1 cellular context compared by ENCODE assay signal in the genomic region with DNA sequence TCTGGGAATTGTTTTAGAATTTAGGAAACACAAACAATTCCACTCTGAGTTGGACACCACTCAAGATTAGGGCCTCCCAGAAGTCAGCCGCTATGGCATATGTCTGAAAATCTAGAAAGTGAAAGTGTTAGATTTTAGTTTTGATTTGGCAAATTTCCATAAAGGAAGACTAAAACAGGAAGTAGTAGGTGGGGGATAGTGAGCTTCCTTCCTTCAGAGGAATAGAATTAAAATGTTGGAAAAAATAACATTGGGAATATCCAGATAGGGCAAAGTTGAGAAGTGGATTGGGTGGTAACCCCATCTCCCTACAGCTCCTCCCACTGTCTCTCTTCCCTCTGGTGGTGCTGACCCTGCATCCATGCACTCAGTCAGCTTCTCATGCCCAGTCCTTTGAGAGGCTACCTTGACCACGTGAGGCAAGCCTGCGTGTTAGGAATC.
TF ChIP-seq lines count a peak whose summit lies in the region.

No MANE protein-coding gene starts in this region.

TF ChIP-seq in HepG2, 621 proteins besides CTCF, POLR2A, EP300 and RAD21:
- TF ChIP-seq, protein P1, sequence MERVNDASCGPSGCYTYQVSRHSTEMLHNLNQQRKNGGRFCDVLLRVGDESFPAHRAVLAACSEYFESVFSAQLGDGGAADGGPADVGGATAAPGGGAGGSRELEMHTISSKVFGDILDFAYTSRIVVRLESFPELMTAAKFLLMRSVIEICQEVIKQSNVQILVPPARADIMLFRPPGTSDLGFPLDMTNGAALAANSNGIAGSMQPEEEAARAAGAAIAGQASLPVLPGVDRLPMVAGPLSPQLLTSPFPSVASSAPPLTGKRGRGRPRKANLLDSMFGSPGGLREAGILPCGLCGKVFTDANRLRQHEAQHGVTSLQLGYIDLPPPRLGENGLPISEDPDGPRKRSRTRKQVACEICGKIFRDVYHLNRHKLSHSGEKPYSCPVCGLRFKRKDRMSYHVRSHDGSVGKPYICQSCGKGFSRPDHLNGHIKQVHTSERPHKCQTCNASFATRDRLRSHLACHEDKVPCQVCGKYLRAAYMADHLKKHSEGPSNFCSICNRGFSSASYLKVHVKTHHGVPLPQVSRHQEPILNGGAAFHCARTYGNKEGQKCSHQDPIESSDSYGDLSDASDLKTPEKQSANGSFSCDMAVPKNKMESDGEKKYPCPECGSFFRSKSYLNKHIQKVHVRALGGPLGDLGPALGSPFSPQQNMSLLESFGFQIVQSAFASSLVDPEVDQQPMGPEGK (CRISPR knock-in tag; IDR thresholded peaks at IDR 0.05): no peak
- TF ChIP-seq, protein P2, sequence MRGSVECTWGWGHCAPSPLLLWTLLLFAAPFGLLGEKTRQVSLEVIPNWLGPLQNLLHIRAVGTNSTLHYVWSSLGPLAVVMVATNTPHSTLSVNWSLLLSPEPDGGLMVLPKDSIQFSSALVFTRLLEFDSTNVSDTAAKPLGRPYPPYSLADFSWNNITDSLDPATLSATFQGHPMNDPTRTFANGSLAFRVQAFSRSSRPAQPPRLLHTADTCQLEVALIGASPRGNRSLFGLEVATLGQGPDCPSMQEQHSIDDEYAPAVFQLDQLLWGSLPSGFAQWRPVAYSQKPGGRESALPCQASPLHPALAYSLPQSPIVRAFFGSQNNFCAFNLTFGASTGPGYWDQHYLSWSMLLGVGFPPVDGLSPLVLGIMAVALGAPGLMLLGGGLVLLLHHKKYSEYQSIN (CRISPR knock-in tag; IDR thresholded peaks at IDR 0.05; ENCODE audit: borderline replicate concordance): no peak
- TF ChIP-seq ZNF451 (CRISPR knock-in tag; IDR thresholded peaks at IDR 0.05) (no peak), ZNF766 (CRISPR knock-in tag; IDR thresholded peaks at IDR 0.05; ENCODE audit: borderline replicate concordance) (no peak), SMARCE1 (IDR thresholded peaks at IDR 0.05; ENCODE audit: borderline replicate concordance) (no peak), PAF1 (CRISPR knock-in tag; IDR thresholded peaks at IDR 0.05) (no peak), BCL6 (CRISPR knock-in tag; IDR thresholded peaks at IDR 0.05) (no peak), ZNF678 (CRISPR knock-in tag; IDR thresholded peaks at IDR 0.05) (no peak), MXD4 (CRISPR knock-in tag; IDR thresholded peaks at IDR 0.05) (no peak), ZNF3 (CRISPR knock-in tag; IDR thresholded peaks at IDR 0.05) (no peak), HMGA1 (CRISPR knock-in tag; conservative IDR thresholded peaks at IDR 0.05) (no peak), NFKB2 (CRISPR knock-in tag; IDR thresholded peaks at IDR 0.05; ENCODE audit: borderline replicate concordance) (no peak), FOXK1 (CRISPR knock-in tag; IDR thresholded peaks at IDR 0.05; ENCODE audit: borderline replicate concordance, low read depth) (no peak)
- TF ChIP-seq, protein P3, sequence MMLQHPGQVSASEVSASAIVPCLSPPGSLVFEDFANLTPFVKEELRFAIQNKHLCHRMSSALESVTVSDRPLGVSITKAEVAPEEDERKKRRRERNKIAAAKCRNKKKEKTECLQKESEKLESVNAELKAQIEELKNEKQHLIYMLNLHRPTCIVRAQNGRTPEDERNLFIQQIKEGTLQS (CRISPR knock-in tag; IDR thresholded peaks at IDR 0.05): no peak
- TF ChIP-seq, protein P4, sequence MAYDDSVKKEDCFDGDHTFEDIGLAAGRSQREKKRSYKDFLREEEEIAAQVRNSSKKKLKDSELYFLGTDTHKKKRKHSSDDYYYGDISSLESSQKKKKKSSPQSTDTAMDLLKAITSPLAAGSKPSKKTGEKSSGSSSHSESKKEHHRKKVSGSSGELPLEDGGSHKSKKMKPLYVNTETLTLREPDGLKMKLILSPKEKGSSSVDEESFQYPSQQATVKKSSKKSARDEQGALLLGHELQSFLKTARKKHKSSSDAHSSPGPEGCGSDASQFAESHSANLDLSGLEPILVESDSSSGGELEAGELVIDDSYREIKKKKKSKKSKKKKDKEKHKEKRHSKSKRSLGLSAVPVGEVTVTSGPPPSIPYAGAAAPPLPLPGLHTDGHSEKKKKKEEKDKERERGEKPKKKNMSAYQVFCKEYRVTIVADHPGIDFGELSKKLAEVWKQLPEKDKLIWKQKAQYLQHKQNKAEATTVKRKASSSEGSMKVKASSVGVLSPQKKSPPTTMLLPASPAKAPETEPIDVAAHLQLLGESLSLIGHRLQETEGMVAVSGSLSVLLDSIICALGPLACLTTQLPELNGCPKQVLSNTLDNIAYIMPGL (CRISPR knock-in tag; IDR thresholded peaks at IDR 0.05; ENCODE audit: borderline replicate concordance in 1 of 2, low read depth in 1 of 2): no peak
- TF ChIP-seq, protein P5, sequence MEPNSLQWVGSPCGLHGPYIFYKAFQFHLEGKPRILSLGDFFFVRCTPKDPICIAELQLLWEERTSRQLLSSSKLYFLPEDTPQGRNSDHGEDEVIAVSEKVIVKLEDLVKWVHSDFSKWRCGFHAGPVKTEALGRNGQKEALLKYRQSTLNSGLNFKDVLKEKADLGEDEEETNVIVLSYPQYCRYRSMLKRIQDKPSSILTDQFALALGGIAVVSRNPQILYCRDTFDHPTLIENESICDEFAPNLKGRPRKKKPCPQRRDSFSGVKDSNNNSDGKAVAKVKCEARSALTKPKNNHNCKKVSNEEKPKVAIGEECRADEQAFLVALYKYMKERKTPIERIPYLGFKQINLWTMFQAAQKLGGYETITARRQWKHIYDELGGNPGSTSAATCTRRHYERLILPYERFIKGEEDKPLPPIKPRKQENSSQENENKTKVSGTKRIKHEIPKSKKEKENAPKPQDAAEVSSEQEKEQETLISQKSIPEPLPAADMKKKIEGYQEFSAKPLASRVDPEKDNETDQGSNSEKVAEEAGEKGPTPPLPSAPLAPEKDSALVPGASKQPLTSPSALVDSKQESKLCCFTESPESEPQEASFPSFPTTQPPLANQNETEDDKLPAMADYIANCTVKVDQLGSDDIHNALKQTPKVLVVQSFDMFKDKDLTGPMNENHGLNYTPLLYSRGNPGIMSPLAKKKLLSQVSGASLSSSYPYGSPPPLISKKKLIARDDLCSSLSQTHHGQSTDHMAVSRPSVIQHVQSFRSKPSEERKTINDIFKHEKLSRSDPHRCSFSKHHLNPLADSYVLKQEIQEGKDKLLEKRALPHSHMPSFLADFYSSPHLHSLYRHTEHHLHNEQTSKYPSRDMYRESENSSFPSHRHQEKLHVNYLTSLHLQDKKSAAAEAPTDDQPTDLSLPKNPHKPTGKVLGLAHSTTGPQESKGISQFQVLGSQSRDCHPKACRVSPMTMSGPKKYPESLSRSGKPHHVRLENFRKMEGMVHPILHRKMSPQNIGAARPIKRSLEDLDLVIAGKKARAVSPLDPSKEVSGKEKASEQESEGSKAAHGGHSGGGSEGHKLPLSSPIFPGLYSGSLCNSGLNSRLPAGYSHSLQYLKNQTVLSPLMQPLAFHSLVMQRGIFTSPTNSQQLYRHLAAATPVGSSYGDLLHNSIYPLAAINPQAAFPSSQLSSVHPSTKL (CRISPR knock-in tag; IDR thresholded peaks at IDR 0.05): no peak
